ENCODE assay signal across 1 cellular context in genomic region chrX:118802857-118803256, GRCh38.
TF ChIP-seq lines count a peak whose summit lies in the region.

No MANE protein-coding gene starts in this region.

TF ChIP-seq in K562, 482 proteins besides CTCF, POLR2A, EP300 and RAD21 (continued from another document):
- TF ChIP-seq NFIC (IDR thresholded peaks at IDR 0.05) (peak; percentile 32; the same call in 1 of the 2 replicates), CBX5 (IDR thresholded peaks at IDR 0.05; ENCODE audit: borderline replicate concordance, low read depth) (no peak), MITF (IDR thresholded peaks at IDR 0.05) (no peak), GABPA (tag; conservative IDR thresholded peaks at IDR 0.05; ENCODE audit: low read depth) (peak; percentile 52; the same call in 1 of the 2 replicates), EHMT2 (IDR thresholded peaks at IDR 0.05) (0 out of 2 replicates have a peak, but pooled peaks have one; percentile 24), MXI1 (IDR thresholded peaks at IDR 0.05; ENCODE audit: low read depth, low read length) (no peak), ZNF511 (CRISPR knock-in tag; IDR thresholded peaks at IDR 0.05) (no peak), SPI1 (IDR thresholded peaks at IDR 0.05; ENCODE audit: borderline replicate concordance, low read depth, low read length) (peak; percentile 13; the same call in 1 of the 2 replicates)
TF ChIP-seq in K562: peak in this region for 4.
